Comparison of ENCODE assay signal across 25 cellular contexts in genomic region chr5:176603091-176603490, GRCh38. TPM values are rescaled to one million over a fixed set of nuclear protein-coding genes. Genes with fewer than 3 reads are reported as not detected.
"Had no signal": no experiment of that assay in that cellular context is flagged by ENCODE, and none has a peak within 500 bp of the region (broad histone marks: within the 10 kb centered on the region; RNA-seq: fewer than 3 reads in every experiment).

No MANE protein-coding gene starts in this region.

- H3K36me3 ChIP-seq: brain microvascular endothelial cell had no signal

- H3K27ac Mint-ChIP-seq: activated CD4-positive, alpha-beta T cell treated with anti-CD3 and anti-CD28 coated beads, Interleukin-2, amount 10 ng/mL, durations not matched to agents 24 days and 14 days; activated naive CD8-positive, alpha-beta T cell; T-helper 1 cell treated with Interleukin-12 subunit alpha and Interleukin-12 subunit beta and Interleukin-4 antibody, amounts not matched to agents 30 μg/mL and 1 μg/mL, for 36 hours had no signal

- H3K9me3 Mint-ChIP-seq: activated CD4-positive, alpha-beta T cell treated with anti-CD3 and anti-CD28 coated beads, Interleukin-2, amount 10 ng/mL, durations not matched to agents 24 days and 14 days; activated T-cell treated with anti-CD3 and anti-CD28 coated beads, Interleukin-2, amount 50 U/mL, for 4 hours; T-helper 1 cell treated with Interleukin-12 subunit alpha and Interleukin-12 subunit beta and Interleukin-4 antibody, amounts not matched to agents 30 μg/mL and 1 μg/mL, for 36 hours had no signal

- H3K36me3 Mint-ChIP-seq: activated naive CD8-positive, alpha-beta T cell had no signal

- ATAC-seq: activated T-cell treated with anti-CD3 and anti-CD28 coated beads, Interleukin-2, amount 50 U/mL, for 4 hours had no signal

- DNase-seq: activated CD4-positive, alpha-beta T cell treated with anti-CD3 and anti-CD28 coated beads for 1 hour; activated CD4-positive, alpha-beta T cell treated with anti-CD3 and anti-CD28 coated beads, Interleukin-2, amount 10 ng/mL, durations not matched to agents 24 days and 14 days; activated CD4-positive, alpha-beta T cell treated with anti-CD3 and anti-CD28 coated beads, Interleukin-2, amount 50 U/mL, for 48 hours; activated CD8-positive, alpha-beta memory T cell treated with anti-CD3 and anti-CD28 coated beads for 24 hours; activated effector memory CD4-positive, alpha-beta T cell treated with anti-CD3 and anti-CD28 coated beads, Interleukin-2, amount 50 U/mL, for 16 hours; activated naive CD4-positive, alpha-beta T cell treated with Interleukin-2 at 50 U/mL for 16 hours; activated T-cell treated with anti-CD3 and anti-CD28 coated beads, Interleukin-2, amount 50 U/mL, for 4 hours; amygdala; brain microvascular endothelial cell; cerebellar nuclear complex; KBM-7; NCI-H1092; NCI-H1417; NCI-H1930; NCI-H345; NCI-H510A; NCI-H526 treated with DMSO at 0.1 percent for 48 hours; SHP77 had no signal

- H3K27me3 ChIP-seq: brain microvascular endothelial cell had no signal

- H3K4me3 Mint-ChIP-seq: activated CD4-positive, alpha-beta T cell treated with anti-CD3 and anti-CD28 coated beads, Interleukin-2, amount 10 ng/mL, durations not matched to agents 24 days and 14 days; activated naive CD8-positive, alpha-beta T cell; activated T-cell treated with anti-CD3 and anti-CD28 coated beads, Interleukin-2, amount 50 U/mL, for 4 hours; T-helper 1 cell treated with Interleukin-12 subunit alpha and Interleukin-12 subunit beta and Interleukin-4 antibody, amounts not matched to agents 30 μg/mL and 1 μg/mL, for 36 hours had no signal

- H3K27ac ChIP-seq: brain microvascular endothelial cell had no signal

RNA-seq across cellular contexts. Expression of gene SNCB, which starts 27.2 kb away (rescaled TPM):
- total RNA-seq: activated CD4-positive, alpha-beta T cell treated with anti-CD3 and anti-CD28 coated beads, Interleukin-2, amount 10 ng/mL, durations not matched to agents 24 days and 14 days; activated T-cell treated with anti-CD3 and anti-CD28 coated beads, Interleukin-2, amount 50 U/mL, for 4 hours; M059J had no signal

RNA-seq across cellular contexts. Expression of gene EIF4E1B, which starts 27.4 kb away (rescaled TPM):
- total RNA-seq: activated CD4-positive, alpha-beta T cell treated with anti-CD3 and anti-CD28 coated beads, Interleukin-2, amount 10 ng/mL, durations not matched to agents 24 days and 14 days; activated T-cell treated with anti-CD3 and anti-CD28 coated beads, Interleukin-2, amount 50 U/mL, for 4 hours; astrocyte; cardiac septum; LHCN-M2; M059J; SK-MEL-5 had no signal

RNA-seq across cellular contexts. Expression of gene CDHR2, which starts 53.9 kb away (rescaled TPM):
- total RNA-seq: LHCN-M2, M059J, SK-MEL-5 had no signal
